ENCODE assay signal across 26 cellular contexts in genomic region chr7:83159731-83160130, GRCh38. TPM values are rescaled to one million over a fixed set of nuclear protein-coding genes. Genes with fewer than 3 reads are reported as not detected.
A peak's percentile ranks its signal among the peaks of the same experiment; 100 is the strongest.
DNase-seq lines count a peak whose midpoint lies in the region; ATAC-seq and TF ChIP-seq lines count a peak whose summit lies in the region.
"Had no signal": no experiment of that assay in that cellular context is flagged by ENCODE, and none has a peak within 500 bp of the region (broad histone marks: within the 10 kb centered on the region; RNA-seq: fewer than 3 reads in every experiment).

No MANE protein-coding gene starts in this region.

- no peak overlapping the region for H3K27ac Mint-ChIP-seq in brain
- no peak overlapping the region for H3K27ac Mint-ChIP-seq in T-helper 17 cell
- H3K27ac Mint-ChIP-seq: IgD-negative memory B cell had no signal

- no peak for TF ChIP-seq EP300 in neural cell (conservative IDR thresholded peaks at IDR 0.05; ENCODE audit: poor library complexity, severe bottlenecking)

- H3K27me3 ChIP-seq in neural cell (ENCODE audit: insufficient read depth, low read depth, low read length) = no peaks in the 10 kb centered on the region
- H3K27me3 ChIP-seq: BE2C had no signal

- H3K79me2 ChIP-seq in neural cell (replicated peaks; ENCODE audit: insufficient read depth, low read length) = peaks cover 40% of the 10 kb centered on the region

- no peak overlapping the region for H3K27ac ChIP-seq in neural cell (ENCODE audit: low read length)

- H3K4me3 Mint-ChIP-seq in brain = peak overlapping the region in 4 of 5 experiments; percentile 74 to 99 (median 84)
- no peak overlapping the region for H3K4me3 Mint-ChIP-seq in T-helper 17 cell
- H3K4me3 Mint-ChIP-seq: IgD-negative memory B cell had no signal

- H3K4me2 ChIP-seq in neural cell (ENCODE audit: low read length) = peak overlapping the region; percentile 77

- H3K27me3 Mint-ChIP-seq in brain (peaks cover 6% of the 10 kb centered on the region), T-helper 17 cell (peaks cover 6% of the 10 kb centered on the region)

- peak overlapping the region; percentile 92 for H3K4me3 ChIP-seq in neural cell (ENCODE audit: low read length)

- H3K9me3 Mint-ChIP-seq in brain = no peaks in the 10 kb centered on the region

- H3K9me2 ChIP-seq in neural cell (ENCODE audit: insufficient read depth, low read length) = no peaks in the 10 kb centered on the region

- H4K20me1 ChIP-seq in neural cell (ENCODE audit: insufficient read depth) = no peaks in the 10 kb centered on the region

- peaks cover 9% of the 10 kb centered on the region for H3K36me3 Mint-ChIP-seq in brain
- no peaks in the 10 kb centered on the region for H3K36me3 Mint-ChIP-seq in T-helper 17 cell (ENCODE audit: low read depth)
- H3K36me3 Mint-ChIP-seq: IgD-negative memory B cell had no signal

- H3F3A ChIP-seq in neural cell (ENCODE audit: insufficient read depth, low read length, poor library complexity, severe bottlenecking) = no peaks in the 10 kb centered on the region

- peak; percentile 26 for DNase-seq in Daoy (ENCODE audit: low read depth)
- DNase-seq in M059J (ENCODE audit: low read depth) = peak; percentile 17
- no peak for DNase-seq in OCI-M1 (lab: John Stamatoyannopoulos, UW)
- DNase-seq in GM19240 (ENCODE audit: insufficient read length, low spot score) = no peak
- no peak for DNase-seq in T-helper 17 cell
- no peak for DNase-seq in anterior cingulate cortex (lab: John Stamatoyannopoulos, UW)
- DNase-seq: 8988T; ACHN; BE2C; Calu3; DND-41; GOT3; NCI-H1092 treated with DMSO at 0.1 percent for 48 hours; NCI-H1436; NCI-H1930; NCI-H2107; NCI-H446; NCI-H524 treated with DMSO at 0.1 percent for 48 hours; NCI-H82; NK-92 treated with Interleukin-12 subunit alpha and Interleukin-12 subunit beta, amount 100 ng/mL, for 24 hours; SHP77 treated with DMSO at 0.1 percent for 48 hours had no signal

- TF ChIP-seq RAD21 in neural cell (conservative IDR thresholded peaks at IDR 0.05) = no peak

- H3K9ac ChIP-seq in neural cell (ENCODE audit: low read length) = no peak overlapping the region

- H3K9me3 ChIP-seq in neural cell (ENCODE audit: low read length) (no peaks in the 10 kb centered on the region), T-helper 17 cell (ENCODE audit: control insufficient read depth, low read length, poor library complexity, severe bottlenecking) (no peaks in the 10 kb centered on the region)
- H3K9me3 ChIP-seq: BE2C had no signal

- H3K4me1 Mint-ChIP-seq in brain (peaks cover 47% of the 10 kb centered on the region), T-helper 17 cell (peaks cover 3% of the 10 kb centered on the region)

- H2AFZ ChIP-seq in neural cell (ENCODE audit: low read depth, low read length) = no peak overlapping the region

- H3K36me3 ChIP-seq in neural cell (ENCODE audit: insufficient read depth, low read length) = peaks cover 3% of the 10 kb centered on the region

- no peak for ATAC-seq in T-helper 17 cell
- ATAC-seq: HCT116, Panc1 had no signal

- no peak for TF ChIP-seq CTCF in brain (conservative IDR thresholded peaks at IDR 0.05)
- TF ChIP-seq CTCF in neural cell (IDR thresholded peaks at IDR 0.05; ENCODE audit: poor library complexity, severe bottlenecking) = no peak

TF ChIP-seq in neural cell, 6 proteins besides CTCF, POLR2A, EP300 and RAD21:
- TF ChIP-seq, protein P1, sequence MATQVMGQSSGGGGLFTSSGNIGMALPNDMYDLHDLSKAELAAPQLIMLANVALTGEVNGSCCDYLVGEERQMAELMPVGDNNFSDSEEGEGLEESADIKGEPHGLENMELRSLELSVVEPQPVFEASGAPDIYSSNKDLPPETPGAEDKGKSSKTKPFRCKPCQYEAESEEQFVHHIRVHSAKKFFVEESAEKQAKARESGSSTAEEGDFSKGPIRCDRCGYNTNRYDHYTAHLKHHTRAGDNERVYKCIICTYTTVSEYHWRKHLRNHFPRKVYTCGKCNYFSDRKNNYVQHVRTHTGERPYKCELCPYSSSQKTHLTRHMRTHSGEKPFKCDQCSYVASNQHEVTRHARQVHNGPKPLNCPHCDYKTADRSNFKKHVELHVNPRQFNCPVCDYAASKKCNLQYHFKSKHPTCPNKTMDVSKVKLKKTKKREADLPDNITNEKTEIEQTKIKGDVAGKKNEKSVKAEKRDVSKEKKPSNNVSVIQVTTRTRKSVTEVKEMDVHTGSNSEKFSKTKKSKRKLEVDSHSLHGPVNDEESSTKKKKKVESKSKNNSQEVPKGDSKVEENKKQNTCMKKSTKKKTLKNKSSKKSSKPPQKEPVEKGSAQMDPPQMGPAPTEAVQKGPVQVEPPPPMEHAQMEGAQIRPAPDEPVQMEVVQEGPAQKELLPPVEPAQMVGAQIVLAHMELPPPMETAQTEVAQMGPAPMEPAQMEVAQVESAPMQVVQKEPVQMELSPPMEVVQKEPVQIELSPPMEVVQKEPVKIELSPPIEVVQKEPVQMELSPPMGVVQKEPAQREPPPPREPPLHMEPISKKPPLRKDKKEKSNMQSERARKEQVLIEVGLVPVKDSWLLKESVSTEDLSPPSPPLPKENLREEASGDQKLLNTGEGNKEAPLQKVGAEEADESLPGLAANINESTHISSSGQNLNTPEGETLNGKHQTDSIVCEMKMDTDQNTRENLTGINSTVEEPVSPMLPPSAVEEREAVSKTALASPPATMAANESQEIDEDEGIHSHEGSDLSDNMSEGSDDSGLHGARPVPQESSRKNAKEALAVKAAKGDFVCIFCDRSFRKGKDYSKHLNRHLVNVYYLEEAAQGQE (IDR thresholded peaks at IDR 0.05; ENCODE audit: borderline replicate concordance) = no peak
- no peak for TF ChIP-seq EZH2 (IDR thresholded peaks at IDR 0.05; ENCODE audit: borderline replicate concordance, insufficient read depth, low read length, poor library complexity, severe bottlenecking)
- no peak for TF ChIP-seq TAF1 (IDR thresholded peaks at IDR 0.05; ENCODE audit: low read depth)
- TF ChIP-seq SMC3 (conservative IDR thresholded peaks at IDR 0.05; ENCODE audit: poor library complexity) = no peak
- TF ChIP-seq POLR2AphosphoS5 (IDR thresholded peaks at IDR 0.05) = no peak
- no peak for TF ChIP-seq MXI1 (conservative IDR thresholded peaks at IDR 0.05; ENCODE audit: poor library complexity, severe bottlenecking)

RNA-seq across cellular contexts. Expression of gene PCLO, which starts 3.0 kb away (rescaled TPM):
- 1.3 and 5.1 TPM in 2 replicates for total RNA-seq in Daoy (2014; rRNA removed; shearing (Covaris generic))
- total RNA-seq in M059J (2014; rRNA removed; shearing (Covaris generic)) = 24.3 and 27.1 TPM in 2 replicates
- polyA plus RNA-seq in brain (ENCODE audit: insufficient read depth, low read depth, low replicate concordance) (20.3 TPM), neural cell (25.5 and 27.4 TPM in 2 replicates)
- polyA minus RNA-seq in neural cell = 118 and 175 TPM in 2 replicates
- total RNA-seq in T-helper 17 cell = under 1 TPM in 1 of 2 donors, not detected in 1; 0.07 TPM
- polyA plus RNA-seq: IgD-negative memory B cell had no signal

Comparison
In these comparisons a context has a peak if more than half of its experiments do, and no peak if none do; other contexts are left out.
1. DNase-seq: peak in Daoy (single experiment) and M059J (single experiment); none in OCI-M1 (single experiment), GM19240 (single experiment), T-helper 17 cell (0 of 3) and anterior cingulate cortex (0 of 58).